ENCODE assay signal across 8 cellular contexts in the genomic region with DNA sequence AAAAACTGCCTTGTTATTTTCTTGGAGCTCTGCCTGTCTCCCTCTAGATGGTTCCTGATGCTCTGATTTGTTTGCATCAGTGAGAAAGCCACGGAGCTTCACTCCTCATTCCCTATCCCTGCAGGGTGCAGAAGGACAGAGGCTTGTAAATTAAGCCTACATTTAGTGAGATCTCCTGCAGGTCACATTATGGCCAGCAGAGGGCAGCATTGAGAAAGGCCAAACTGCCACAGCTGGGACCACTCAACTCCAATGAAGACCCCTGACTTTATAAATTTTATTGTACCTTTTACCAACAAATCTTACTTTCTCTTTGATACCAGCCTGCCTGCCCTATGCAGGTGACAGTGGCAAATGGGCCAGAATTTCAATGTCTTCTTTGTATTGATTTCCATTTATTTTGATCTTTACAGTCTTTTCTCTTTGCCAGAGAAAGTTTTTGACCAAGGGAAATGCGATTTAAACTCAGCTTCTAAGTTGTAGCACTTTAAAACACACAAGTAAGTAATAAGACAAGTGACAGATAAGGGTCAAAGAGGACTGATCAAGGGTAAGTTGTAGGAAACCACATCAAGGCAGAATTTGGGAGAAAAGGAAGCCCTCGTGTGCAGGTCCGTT.
DNase-seq lines count a peak whose midpoint lies in the region; ATAC-seq, FAIRE-seq and TF ChIP-seq lines count a peak whose summit lies in the region.

No MANE protein-coding gene starts in this region.

- dilution Hi-C loops in endothelial cell of umbilical vein (cut with MboI; ENCODE audit: extremely low pct_ligation_motif_present, low sequenced_read_pairs) = no loop called here

- no peak overlapping the region for H3K4me3 Mint-ChIP-seq in naive thymus-derived CD8-positive, alpha-beta T cell

- no peaks in the 10 kb centered on the region for H4K20me1 ChIP-seq in endothelial cell of umbilical vein (replicated peaks; ENCODE audit: control insufficient read depth, extremely low read depth, insufficient read depth, low read length)

- peak; percentile 41 for DNase-seq in D341Med (ENCODE audit: low spot score)
- peak; percentile 8 for DNase-seq in GM19239 (ENCODE audit: insufficient read length, low spot score)
- DNase-seq in HK-2 (ENCODE audit: unreplicated experiment) = peak; percentile 36
- peak; percentile 39 for DNase-seq in activated CD4-positive, CD25-positive, alpha-beta regulatory T cell treated with anti-CD3 and anti-CD28 coated beads, Interleukin-2, amount 50 U/mL, for 72 hours
- no peak for DNase-seq in endothelial cell of umbilical vein (ENCODE audit: low read depth, low spot score)
- peak in 7 of 10 donors; percentile 6 to 60 (median 18) for DNase-seq in naive thymus-derived CD8-positive, alpha-beta T cell
- peak; percentile 77 to 88 for DNase-seq in tibial nerve (ENCODE audit: low spot score in 2 of 2)

- TF ChIP-seq POLR2A in endothelial cell of umbilical vein (IDR thresholded peaks at IDR 0.05; ENCODE audit: low read depth, low read length) = no peak
- TF ChIP-seq POLR2A in tibial nerve (IDR thresholded peaks at IDR 0.05) = no peak

- H3K27ac ChIP-seq in endothelial cell of umbilical vein (ENCODE audit: insufficient read depth, low read depth, low read length) (no peak overlapping the region), tibial nerve (no peak overlapping the region)

- no peak for ATAC-seq in naive thymus-derived CD8-positive, alpha-beta T cell
- ATAC-seq in HG03460 (IDR thresholded peaks at IDR 0.05; ENCODE audit: unreplicated experiment) = no peak

- TF ChIP-seq EP300 in tibial nerve (IDR thresholded peaks at IDR 0.05) = no peak

- BruUV-seq in endothelial cell of umbilical vein (replicated peaks; lab: Mats Ljungman, UMichigan) = no TSS peak

- H3K36me3 Mint-ChIP-seq in naive thymus-derived CD8-positive, alpha-beta T cell = no peaks in the 10 kb centered on the region

- no peaks in the 10 kb centered on the region for H3K79me2 ChIP-seq in endothelial cell of umbilical vein (ENCODE audit: control insufficient read depth, insufficient read depth, low read length)

- H3K4me1 ChIP-seq in endothelial cell of umbilical vein (ENCODE audit: control insufficient read depth, extremely low read depth, insufficient read depth, low read length) (no peaks in the 10 kb centered on the region), tibial nerve (peaks cover 0 to 18% (median 0%) of the 10 kb centered on the region in 4 donors)

- H3K9me1 ChIP-seq in endothelial cell of umbilical vein (replicated peaks; ENCODE audit: control insufficient read depth, extremely low read depth, insufficient read depth, low read length) = no peaks in the 10 kb centered on the region

- TF ChIP-seq CTCF in endothelial cell of umbilical vein (IDR thresholded peaks at IDR 0.05; ENCODE audit: extremely low read depth in 1 of 2, insufficient read depth in 1 of 2, low read depth in 1 of 2, low read length in 2 of 2) = peak; percentile 29 to 38
- peak; percentile 77 to 92 (median 82) for TF ChIP-seq CTCF in tibial nerve (IDR thresholded peaks at IDR 0.05)

- H3K9ac ChIP-seq in endothelial cell of umbilical vein (replicated peaks; ENCODE audit: extremely low read depth, insufficient read depth, low read length) = no peak overlapping the region

- H3K9me3 ChIP-seq in endothelial cell of umbilical vein (replicated peaks; ENCODE audit: control insufficient read depth, insufficient read depth, low read length) = no peaks in the 10 kb centered on the region
- H3K9me3 ChIP-seq in tibial nerve = no peaks in the 10 kb centered on the region

- H3K27me3 Mint-ChIP-seq in naive thymus-derived CD8-positive, alpha-beta T cell = no peaks in the 10 kb centered on the region

- WGBS in tibial nerve, 2 donors = 64% methylated on average over 4 of the region's 4 CpGs

- no peaks in the 10 kb centered on the region for H3K27me3 ChIP-seq in endothelial cell of umbilical vein (ENCODE audit: control insufficient read depth in 2 of 2, insufficient read depth in 2 of 2, low read length in 2 of 2)
- no peaks in the 10 kb centered on the region for H3K27me3 ChIP-seq in tibial nerve

- no peak for FAIRE-seq in GM19239 (lab: Jason Lieb, UNC)
- no peak for FAIRE-seq in endothelial cell of umbilical vein (lab: Jason Lieb, UNC)

- H3K4me2 ChIP-seq in endothelial cell of umbilical vein (ENCODE audit: insufficient read depth, low read length) = no peak overlapping the region

- H3K36me3 ChIP-seq in endothelial cell of umbilical vein (ENCODE audit: control insufficient read depth in 2 of 2, extremely low read depth in 1 of 2, insufficient read depth in 2 of 2, low read length in 2 of 2) (no peaks in the 10 kb centered on the region), tibial nerve (no peaks in the 10 kb centered on the region)

- H3K9me3 Mint-ChIP-seq in naive thymus-derived CD8-positive, alpha-beta T cell = peaks cover 0 to 2% (median 0%) of the 10 kb centered on the region in 9 donors

- intact Hi-C loops in endothelial cell of umbilical vein (cut with micrococcal nuclease) = no loop called here

- CTCF ChIA-PET in endothelial cell of umbilical vein (lab: Charles Lee) = no interaction called here

- H3K27ac Mint-ChIP-seq in naive thymus-derived CD8-positive, alpha-beta T cell = no peak overlapping the region

- POLR2A ChIA-PET in endothelial cell of umbilical vein (lab: Charles Lee) = no interaction called here
- POLR2A ChIA-PET in naive thymus-derived CD8-positive, alpha-beta T cell (lab: Charles Lee) = no interaction called here

- H3K4me1 Mint-ChIP-seq in naive thymus-derived CD8-positive, alpha-beta T cell = no peaks in the 10 kb centered on the region

- H3K4me3 ChIP-seq in endothelial cell of umbilical vein (replicated peaks in 1 of 3; ENCODE audit: insufficient read depth in 1 of 3, low read depth in 1 of 3, low read length in 3 of 3) (no peak overlapping the region), tibial nerve (no peak overlapping the region)

- H2AFZ ChIP-seq in endothelial cell of umbilical vein (ENCODE audit: low read depth, low read length) = no peak overlapping the region

TF ChIP-seq in endothelial cell of umbilical vein, 7 proteins besides CTCF, POLR2A, EP300 and RAD21:
- TF ChIP-seq GATA2 (IDR thresholded peaks at IDR 0.05; ENCODE audit: insufficient read depth, insufficient read length, low read depth, low read length) = no peak
- no peak for TF ChIP-seq JUN (IDR thresholded peaks at IDR 0.05; ENCODE audit: borderline replicate concordance, insufficient read depth, insufficient read length, low read depth)
- TF ChIP-seq, protein P1, sequence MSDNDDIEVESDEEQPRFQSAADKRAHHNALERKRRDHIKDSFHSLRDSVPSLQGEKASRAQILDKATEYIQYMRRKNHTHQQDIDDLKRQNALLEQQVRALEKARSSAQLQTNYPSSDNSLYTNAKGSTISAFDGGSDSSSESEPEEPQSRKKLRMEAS (IDR thresholded peaks at IDR 0.05; ENCODE audit: insufficient read depth, insufficient read length) = no peak
- no peak for TF ChIP-seq MYC (IDR thresholded peaks at IDR 0.05; ENCODE audit: low read depth, low read length)
- TF ChIP-seq POLR2AphosphoS5 (IDR thresholded peaks at IDR 0.05; ENCODE audit: insufficient read depth, low read depth, low read length) = no peak
- TF ChIP-seq EZH2 (IDR thresholded peaks at IDR 0.05; ENCODE audit: borderline replicate concordance, low read depth, low read length, severe bottlenecking) = no peak
- no peak for TF ChIP-seq FOS (IDR thresholded peaks at IDR 0.05; ENCODE audit: borderline replicate concordance, insufficient read depth, low read length)
